1 cellular context compared by ENCODE assay signal in the genomic region with DNA sequence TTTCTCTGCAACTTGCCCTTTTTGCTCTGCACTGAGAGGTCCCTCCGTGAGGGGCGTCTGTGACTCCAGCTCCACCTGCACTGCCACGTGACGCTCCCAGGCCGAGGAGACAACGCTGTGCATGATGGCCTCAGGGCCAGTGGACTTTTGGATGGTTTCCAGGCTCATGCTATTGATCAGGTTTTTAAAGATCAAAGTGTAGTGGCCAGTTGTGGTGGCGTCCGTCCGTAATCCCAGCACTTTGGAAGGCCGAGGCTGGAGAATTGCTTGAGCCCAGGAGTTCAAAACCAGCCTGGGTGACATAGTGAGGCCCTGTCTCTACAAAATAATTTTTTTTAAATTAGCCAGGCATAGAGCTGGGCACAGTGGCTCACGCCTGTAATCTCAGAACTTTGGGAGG.
TF ChIP-seq lines count a peak whose summit lies in the region.

No MANE protein-coding gene starts in this region.

TF ChIP-seq in HepG2, 621 proteins besides CTCF, POLR2A, EP300 and RAD21 (continued from another document and continues in another):
- TF ChIP-seq, protein P1, sequence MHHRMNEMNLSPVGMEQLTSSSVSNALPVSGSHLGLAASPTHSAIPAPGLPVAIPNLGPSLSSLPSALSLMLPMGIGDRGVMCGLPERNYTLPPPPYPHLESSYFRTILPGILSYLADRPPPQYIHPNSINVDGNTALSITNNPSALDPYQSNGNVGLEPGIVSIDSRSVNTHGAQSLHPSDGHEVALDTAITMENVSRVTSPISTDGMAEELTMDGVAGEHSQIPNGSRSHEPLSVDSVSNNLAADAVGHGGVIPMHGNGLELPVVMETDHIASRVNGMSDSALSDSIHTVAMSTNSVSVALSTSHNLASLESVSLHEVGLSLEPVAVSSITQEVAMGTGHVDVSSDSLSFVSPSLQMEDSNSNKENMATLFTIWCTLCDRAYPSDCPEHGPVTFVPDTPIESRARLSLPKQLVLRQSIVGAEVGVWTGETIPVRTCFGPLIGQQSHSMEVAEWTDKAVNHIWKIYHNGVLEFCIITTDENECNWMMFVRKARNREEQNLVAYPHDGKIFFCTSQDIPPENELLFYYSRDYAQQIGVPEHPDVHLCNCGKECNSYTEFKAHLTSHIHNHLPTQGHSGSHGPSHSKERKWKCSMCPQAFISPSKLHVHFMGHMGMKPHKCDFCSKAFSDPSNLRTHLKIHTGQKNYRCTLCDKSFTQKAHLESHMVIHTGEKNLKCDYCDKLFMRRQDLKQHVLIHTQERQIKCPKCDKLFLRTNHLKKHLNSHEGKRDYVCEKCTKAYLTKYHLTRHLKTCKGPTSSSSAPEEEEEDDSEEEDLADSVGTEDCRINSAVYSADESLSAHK (CRISPR knock-in tag; IDR thresholded peaks at IDR 0.05; ENCODE audit: borderline replicate concordance), result no peak
- TF ChIP-seq ZNF567 (CRISPR knock-in tag; IDR thresholded peaks at IDR 0.05; ENCODE audit: borderline replicate concordance), result peak; percentile 53; the same call in 1 of the 2 replicates
- TF ChIP-seq, protein P2, sequence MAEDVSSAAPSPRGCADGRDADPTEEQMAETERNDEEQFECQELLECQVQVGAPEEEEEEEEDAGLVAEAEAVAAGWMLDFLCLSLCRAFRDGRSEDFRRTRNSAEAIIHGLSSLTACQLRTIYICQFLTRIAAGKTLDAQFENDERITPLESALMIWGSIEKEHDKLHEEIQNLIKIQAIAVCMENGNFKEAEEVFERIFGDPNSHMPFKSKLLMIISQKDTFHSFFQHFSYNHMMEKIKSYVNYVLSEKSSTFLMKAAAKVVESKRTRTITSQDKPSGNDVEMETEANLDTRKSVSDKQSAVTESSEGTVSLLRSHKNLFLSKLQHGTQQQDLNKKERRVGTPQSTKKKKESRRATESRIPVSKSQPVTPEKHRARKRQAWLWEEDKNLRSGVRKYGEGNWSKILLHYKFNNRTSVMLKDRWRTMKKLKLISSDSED (CRISPR knock-in tag; IDR thresholded peaks at IDR 0.05), result no peak
- TF ChIP-seq ZNF850 (CRISPR knock-in tag; conservative IDR thresholded peaks at IDR 0.05), result no peak
- no peak for TF ChIP-seq TAF15 (IDR thresholded peaks at IDR 0.05; ENCODE audit: low read depth, low read length, poor library complexity, severe bottlenecking)
- TF ChIP-seq IKZF1 (IDR thresholded peaks at IDR 0.05), result no peak
- TF ChIP-seq HOXA7 (CRISPR knock-in tag; IDR thresholded peaks at IDR 0.05), result no peak
- peak; percentile 62; the same call in 1 of the 2 replicates for TF ChIP-seq ATF7-NPFF (CRISPR knock-in tag; IDR thresholded peaks at IDR 0.05; ENCODE audit: low read depth)
- no peak for TF ChIP-seq XRCC5 (optimal IDR thresholded peaks at IDR 0.05; ENCODE audit: low read length)
- peak; percentile 17; the same call in 1 of the 2 replicates for TF ChIP-seq ZNF296 (CRISPR knock-in tag; conservative IDR thresholded peaks at IDR 0.05)
- no peak for TF ChIP-seq ZNF136 (CRISPR knock-in tag; IDR thresholded peaks at IDR 0.05; ENCODE audit: low read depth)
- TF ChIP-seq ZNF557 (CRISPR knock-in tag; IDR thresholded peaks at IDR 0.05), result 0 out of 2 replicates have a peak, but pooled peaks have one; percentile 77
- no peak for TF ChIP-seq ZNF816 (CRISPR knock-in tag; IDR thresholded peaks at IDR 0.05; ENCODE audit: borderline replicate concordance)
- TF ChIP-seq, protein P3, sequence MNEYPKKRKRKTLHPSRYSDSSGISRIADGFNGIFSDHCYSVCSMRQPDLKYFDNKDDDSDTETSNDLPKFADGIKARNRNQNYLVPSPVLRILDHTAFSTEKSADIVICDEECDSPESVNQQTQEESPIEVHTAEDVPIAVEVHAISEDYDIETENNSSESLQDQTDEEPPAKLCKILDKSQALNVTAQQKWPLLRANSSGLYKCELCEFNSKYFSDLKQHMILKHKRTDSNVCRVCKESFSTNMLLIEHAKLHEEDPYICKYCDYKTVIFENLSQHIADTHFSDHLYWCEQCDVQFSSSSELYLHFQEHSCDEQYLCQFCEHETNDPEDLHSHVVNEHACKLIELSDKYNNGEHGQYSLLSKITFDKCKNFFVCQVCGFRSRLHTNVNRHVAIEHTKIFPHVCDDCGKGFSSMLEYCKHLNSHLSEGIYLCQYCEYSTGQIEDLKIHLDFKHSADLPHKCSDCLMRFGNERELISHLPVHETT (CRISPR knock-in tag; conservative IDR thresholded peaks at IDR 0.05), result no peak
- no peak for TF ChIP-seq ZNF468 (CRISPR knock-in tag; IDR thresholded peaks at IDR 0.05)
- no peak for TF ChIP-seq ELK4 (CRISPR knock-in tag; IDR thresholded peaks at IDR 0.05; ENCODE audit: borderline replicate concordance)
- no peak for TF ChIP-seq GPN1 (CRISPR knock-in tag; IDR thresholded peaks at IDR 0.05; ENCODE audit: borderline replicate concordance)
- TF ChIP-seq IRF9 (CRISPR knock-in tag; IDR thresholded peaks at IDR 0.05; ENCODE audit: borderline replicate concordance), result peak; percentile 79; the same call in 1 of the 2 replicates
- TF ChIP-seq AHDC1 (CRISPR knock-in tag; IDR thresholded peaks at IDR 0.05; ENCODE audit: borderline replicate concordance), result peak; percentile 55; the same call in 1 of the 2 replicates
- TF ChIP-seq, protein P4, sequence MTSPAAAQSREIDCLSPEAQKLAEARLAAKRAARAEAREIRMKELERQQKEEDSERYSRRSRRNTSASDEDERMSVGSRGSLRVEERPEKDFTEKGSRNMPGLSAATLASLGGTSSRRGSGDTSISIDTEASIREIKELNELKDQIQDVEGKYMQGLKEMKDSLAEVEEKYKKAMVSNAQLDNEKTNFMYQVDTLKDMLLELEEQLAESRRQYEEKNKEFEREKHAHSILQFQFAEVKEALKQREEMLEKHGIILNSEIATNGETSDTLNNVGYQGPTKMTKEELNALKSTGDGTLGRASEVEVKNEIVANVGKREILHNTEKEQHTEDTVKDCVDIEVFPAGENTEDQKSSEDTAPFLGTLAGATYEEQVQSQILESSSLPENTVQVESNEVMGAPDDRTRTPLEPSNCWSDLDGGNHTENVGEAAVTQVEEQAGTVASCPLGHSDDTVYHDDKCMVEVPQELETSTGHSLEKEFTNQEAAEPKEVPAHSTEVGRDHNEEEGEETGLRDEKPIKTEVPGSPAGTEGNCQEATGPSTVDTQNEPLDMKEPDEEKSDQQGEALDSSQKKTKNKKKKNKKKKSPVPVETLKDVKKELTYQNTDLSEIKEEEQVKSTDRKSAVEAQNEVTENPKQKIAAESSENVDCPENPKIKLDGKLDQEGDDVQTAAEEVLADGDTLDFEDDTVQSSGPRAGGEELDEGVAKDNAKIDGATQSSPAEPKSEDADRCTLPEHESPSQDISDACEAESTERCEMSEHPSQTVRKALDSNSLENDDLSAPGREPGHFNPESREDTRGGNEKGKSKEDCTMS (CRISPR knock-in tag; conservative IDR thresholded peaks at IDR 0.05), result no peak
- no peak for TF ChIP-seq SYNCRIP (IDR thresholded peaks at IDR 0.05; ENCODE audit: insufficient read depth, low read depth, low read length)
- TF ChIP-seq ZNF569 (CRISPR knock-in tag; IDR thresholded peaks at IDR 0.05; ENCODE audit: borderline replicate concordance), result no peak
- TF ChIP-seq MLLT10 (CRISPR knock-in tag; IDR thresholded peaks at IDR 0.05), result no peak
- TF ChIP-seq STAG1 (CRISPR knock-in tag; IDR thresholded peaks at IDR 0.05), result peak; percentile 22; the same call in 1 of the 2 replicates
- TF ChIP-seq MBD4 (IDR thresholded peaks at IDR 0.05; ENCODE audit: borderline replicate concordance, low read length), result no peak
- TF ChIP-seq, protein P5, sequence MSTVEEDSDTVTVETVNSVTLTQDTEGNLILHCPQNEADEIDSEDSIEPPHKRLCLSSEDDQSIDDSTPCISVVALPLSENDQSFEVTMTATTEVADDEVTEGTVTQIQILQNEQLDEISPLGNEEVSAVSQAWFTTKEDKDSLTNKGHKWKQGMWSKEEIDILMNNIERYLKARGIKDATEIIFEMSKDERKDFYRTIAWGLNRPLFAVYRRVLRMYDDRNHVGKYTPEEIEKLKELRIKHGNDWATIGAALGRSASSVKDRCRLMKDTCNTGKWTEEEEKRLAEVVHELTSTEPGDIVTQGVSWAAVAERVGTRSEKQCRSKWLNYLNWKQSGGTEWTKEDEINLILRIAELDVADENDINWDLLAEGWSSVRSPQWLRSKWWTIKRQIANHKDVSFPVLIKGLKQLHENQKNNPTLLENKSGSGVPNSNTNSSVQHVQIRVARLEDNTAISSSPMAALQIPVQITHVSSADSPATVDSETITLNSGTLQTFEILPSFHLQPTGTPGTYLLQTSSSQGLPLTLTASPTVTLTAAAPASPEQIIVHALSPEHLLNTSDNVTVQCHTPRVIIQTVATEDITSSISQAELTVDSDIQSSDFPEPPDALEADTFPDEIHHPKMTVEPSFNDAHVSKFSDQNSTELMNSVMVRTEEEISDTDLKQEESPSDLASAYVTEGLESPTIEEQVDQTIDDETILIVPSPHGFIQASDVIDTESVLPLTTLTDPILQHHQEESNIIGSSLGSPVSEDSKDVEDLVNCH (CRISPR knock-in tag; IDR thresholded peaks at IDR 0.05), result no peak
- no peak for TF ChIP-seq ZBTB26 (CRISPR knock-in tag; IDR thresholded peaks at IDR 0.05; ENCODE audit: borderline replicate concordance)
- TF ChIP-seq PAF1 (CRISPR knock-in tag; IDR thresholded peaks at IDR 0.05), result no peak
- TF ChIP-seq TSC22D2 (CRISPR knock-in tag; IDR thresholded peaks at IDR 0.05; ENCODE audit: borderline replicate concordance), result no peak
- TF ChIP-seq NRL (CRISPR knock-in tag; IDR thresholded peaks at IDR 0.05; ENCODE audit: borderline replicate concordance), result no peak
- TF ChIP-seq, protein P6, sequence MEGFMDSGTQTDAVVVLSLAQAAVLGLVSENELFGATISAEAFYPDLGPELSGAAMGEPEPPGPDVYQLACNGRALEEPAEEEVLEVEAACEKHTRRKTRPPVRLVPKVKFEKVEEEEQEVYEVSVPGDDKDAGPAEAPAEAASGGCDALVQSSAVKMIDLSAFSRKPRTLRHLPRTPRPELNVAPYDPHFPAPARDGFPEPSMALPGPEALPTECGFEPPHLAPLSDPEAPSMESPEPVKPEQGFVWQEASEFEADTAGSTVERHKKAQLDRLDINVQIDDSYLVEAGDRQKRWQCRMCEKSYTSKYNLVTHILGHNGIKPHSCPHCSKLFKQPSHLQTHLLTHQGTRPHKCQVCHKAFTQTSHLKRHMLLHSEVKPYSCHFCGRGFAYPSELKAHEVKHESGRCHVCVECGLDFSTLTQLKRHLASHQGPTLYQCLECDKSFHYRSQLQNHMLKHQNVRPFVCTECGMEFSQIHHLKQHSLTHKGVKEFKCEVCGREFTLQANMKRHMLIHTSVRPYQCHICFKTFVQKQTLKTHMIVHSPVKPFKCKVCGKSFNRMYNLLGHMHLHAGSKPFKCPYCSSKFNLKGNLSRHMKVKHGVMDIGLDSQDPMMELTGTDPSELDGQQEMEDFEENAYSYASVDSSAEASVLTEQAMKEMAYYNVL (CRISPR knock-in tag; IDR thresholded peaks at IDR 0.05; ENCODE audit: borderline replicate concordance), result peak; percentile 64; the same call in 1 of the 2 replicates
- no peak for TF ChIP-seq ZNF772 (CRISPR knock-in tag; IDR thresholded peaks at IDR 0.05)
- TF ChIP-seq ZNF644 (CRISPR knock-in tag; IDR thresholded peaks at IDR 0.05; ENCODE audit: low read depth), result peak; percentile 96
- TF ChIP-seq ZNF160 (CRISPR knock-in tag; IDR thresholded peaks at IDR 0.05), result peak; percentile 59; the same call in 1 of the 2 replicates
